Comparison of ENCODE assay signal across 8 cellular contexts in the genomic region with DNA sequence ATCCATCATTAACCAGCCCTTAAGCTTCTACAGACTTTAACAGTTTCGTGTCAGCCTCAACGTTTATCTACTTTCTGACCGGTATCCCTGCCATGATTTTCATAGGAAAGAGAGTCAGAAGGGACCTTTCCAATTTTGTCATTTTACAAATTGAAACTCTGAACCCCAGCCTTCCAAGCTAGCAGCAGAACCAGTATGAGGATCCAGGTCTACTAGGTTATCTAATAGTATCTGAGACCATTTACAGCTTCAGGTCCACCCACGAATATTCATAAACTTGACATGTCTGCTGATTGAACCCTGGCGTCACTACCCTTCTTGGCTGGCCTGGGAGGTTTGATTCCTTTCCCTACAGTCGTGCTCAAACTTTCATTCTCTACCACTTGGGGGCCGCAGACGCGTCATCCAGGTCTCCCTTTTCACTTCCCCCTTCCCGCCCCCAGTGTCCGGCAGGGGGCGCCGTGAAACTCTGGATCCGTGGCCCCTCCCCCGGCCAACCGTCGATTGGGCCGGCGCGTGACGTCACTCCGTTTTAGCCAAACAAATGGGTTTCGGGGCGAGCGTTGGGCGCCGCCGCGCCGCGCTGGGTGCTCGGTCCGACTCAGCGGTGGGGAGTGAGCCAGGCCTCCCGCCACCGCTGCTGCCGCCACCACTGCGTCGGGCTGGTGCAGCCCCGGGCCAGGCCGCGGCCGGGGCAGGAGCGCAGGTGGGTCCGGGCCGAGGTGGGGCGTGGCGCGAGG.
DNase-seq lines count a peak whose midpoint lies in the region; ATAC-seq and TF ChIP-seq lines count a peak whose summit lies in the region.

TSS of gene FBXO34 (plus strand) at position 590 of the 740 bp plus-strand sequence. CDS start 78,970 bp downstream, outside the sequence.

- TF ChIP-seq CTCF in AG10803 (conservative IDR thresholded peaks at IDR 0.05; ENCODE audit: low read length), result peak; percentile 95

- DNase-seq in AG10803 (ENCODE audit: low read depth) (peak; percentile 92), NCI-H446 (lab: John Stamatoyannopoulos, UW) (peak; percentile 96 to 99), cerebellar nuclear complex (lab: John Stamatoyannopoulos, UW) (peak; percentile 88 to 98), islet precursor cell (peak; percentile 98)
- peak; percentile 99 for DNase-seq in stimulated activated CD4-positive, alpha-beta T cell treated with anti-CD3 and anti-CD28 coated beads, Interleukin-15, amount 100 ng/mL, for 1 hour (ENCODE audit: low read depth in 1 of 2, low spot score in 1 of 2)

- peak within 1 kb of the TSS; percentile 98 for H3K4me3 ChIP-seq in AG10803 (ENCODE audit: low read length)

- ATAC-seq in GM19023 (IDR thresholded peaks at IDR 0.05; ENCODE audit: unreplicated experiment) (peak; percentile 92), HG03342 (IDR thresholded peaks at IDR 0.05; ENCODE audit: unreplicated experiment) (peak; percentile 84)
- ATAC-seq in activated CD4-positive, CD25-positive, alpha-beta regulatory T cell treated with anti-CD3 and anti-CD28 coated beads, Interleukin-2, amount 50 U/mL, for 24 hours, result peak; percentile 89 to 90

Comparison
In these comparisons a context has a peak if more than half of its experiments do, and no peak if none do; other contexts are left out.
1. Peak in every context shown above with its lines: DNase-seq, ATAC-seq and H3K4me3 ChIP-seq.